1 cellular context compared by ENCODE assay signal in genomic region chrY:12982249-12982829, GRCh38.
TF ChIP-seq lines count a peak whose summit lies in the region.

No MANE protein-coding gene starts in this region.

TF ChIP-seq in H1, 55 proteins besides CTCF, POLR2A, EP300 and RAD21 (continued from another document):
- TF ChIP-seq YY1 (IDR thresholded peaks at IDR 0.05; ENCODE audit: low read depth, low read length) (no peak), BRCA1 (IDR thresholded peaks at IDR 0.05; ENCODE audit: low read depth, low read length) (no peak), SAP30 (IDR thresholded peaks at IDR 0.05; ENCODE audit: insufficient read depth, insufficient replicate concordance, low read length) (no peak), RFX5 (IDR thresholded peaks at IDR 0.05; ENCODE audit: borderline replicate concordance, low read depth, low read length) (no peak), CHD2 (IDR thresholded peaks at IDR 0.05; ENCODE audit: low read length) (no peak), KDM1A (IDR thresholded peaks at IDR 0.05; ENCODE audit: borderline replicate concordance, low read length) (no peak), CHD7 (IDR thresholded peaks at IDR 0.05; ENCODE audit: insufficient replicate concordance, low read length) (no peak)
